8 cellular contexts compared by ENCODE assay signal in genomic region chr2:195656131-195656858, GRCh38. TPM values are rescaled to one million over a fixed set of nuclear protein-coding genes. Genes with fewer than 3 reads are reported as not detected.
DNase-seq lines count a peak whose midpoint lies in the region; ATAC-seq and TF ChIP-seq lines count a peak whose summit lies in the region.

No MANE protein-coding gene starts in this region.

- ATAC-seq in GM21515 (IDR thresholded peaks at IDR 0.05; ENCODE audit: unreplicated experiment), result no peak

- CTCF ChIA-PET in PC-9 (lab: Charles Lee), result interaction anchor here (0.7 to 1.3 kb wide), 6 partner anchors 44 to 122 kb away, joined by 3 to 12 read pairs (median 7); no protein-coding TSS in a partner anchor

- H3K79me2 ChIP-seq in PC-9 (ENCODE audit: low read depth) (peaks cover 32% of the 10 kb centered on the region), parathyroid adenoma (no peaks in the 10 kb centered on the region)

- peak overlapping the region; percentile 77 for H2AFZ ChIP-seq in PC-9
- peak overlapping the region; percentile 71 for H2AFZ ChIP-seq in parathyroid adenoma

- TSS peak; percentile 75 for BruUV-seq in PC-9 (replicated peaks; lab: Mats Ljungman, UMichigan)

- peaks cover 9% of the 10 kb centered on the region; the same call in 1 of the 2 replicates for H3F3A ChIP-seq in PC-9 (ENCODE audit: insufficient read depth, low read depth)

- DNase-seq in DMS53 (lab: John Stamatoyannopoulos, UW), result peak; percentile 50
- DNase-seq in DMS53 treated with DMSO at 0.1 percent for 48 hours (lab: John Stamatoyannopoulos, UW; ENCODE audit: unreplicated experiment), result no peak
- no peak for DNase-seq in PC-9
- DNase-seq in epithelial cell of esophagus (ENCODE audit: low read depth), result peak; percentile 90
- no peak for DNase-seq in globus pallidus (ENCODE audit: low spot score)
- DNase-seq in hippocampal formation (lab: John Stamatoyannopoulos, UW), result no peak

- TF ChIP-seq CTCF in PC-9 (conservative IDR thresholded peaks at IDR 0.05), result no peak
- TF ChIP-seq CTCF in epithelial cell of esophagus (IDR thresholded peaks at IDR 0.05; ENCODE audit: insufficient read depth, low read depth, low read length, missing control alignments), result no peak
- TF ChIP-seq CTCF in parathyroid adenoma (IDR thresholded peaks at IDR 0.05), result no peak

- peak overlapping the region; percentile 55 for H3K4me3 ChIP-seq in PC-9
- H3K4me3 ChIP-seq in epithelial cell of esophagus (ENCODE audit: low read length), result peak overlapping the region; percentile 37
- H3K4me3 ChIP-seq in parathyroid adenoma (ENCODE audit: low read depth, low read length), result peak overlapping the region; percentile 90

- POLR2A ChIA-PET in PC-9 (lab: Charles Lee; ENCODE audit: unreplicated experiment), result interaction anchor here (0.6 to 1.4 kb wide), 7 partner anchors 9 to 231 kb away, joined by 3 to 21 read pairs (median 4); no protein-coding TSS in a partner anchor

- H3K4me1 ChIP-seq in PC-9 (replicated peaks; ENCODE audit: insufficient read depth) (peaks cover 13% of the 10 kb centered on the region), parathyroid adenoma (no peaks in the 10 kb centered on the region)

- H4K20me1 ChIP-seq in PC-9 (ENCODE audit: insufficient read depth), result peaks cover 4% of the 10 kb centered on the region

- H3K9ac ChIP-seq in parathyroid adenoma, result no peak overlapping the region

- H3K27me3 ChIP-seq in PC-9 (ENCODE audit: insufficient read depth, low read depth), result no peaks in the 10 kb centered on the region
- H3K27me3 ChIP-seq in parathyroid adenoma (ENCODE audit: control insufficient read depth, insufficient read depth, low read length), result no peaks in the 10 kb centered on the region

- H3K9me2 ChIP-seq in PC-9 (ENCODE audit: insufficient read depth), result no peaks in the 10 kb centered on the region

- H3K4me2 ChIP-seq in PC-9 (peak overlapping the region; percentile 67), parathyroid adenoma (ENCODE audit: low read length) (peak overlapping the region; percentile 70)

- H3K27ac ChIP-seq in PC-9, result no peak overlapping the region
- peak overlapping the region; percentile 88 for H3K27ac ChIP-seq in parathyroid adenoma

- H3K36me3 ChIP-seq in PC-9 (ENCODE audit: low read depth) (no peaks in the 10 kb centered on the region), parathyroid adenoma (ENCODE audit: control insufficient read depth, insufficient read depth, low read length) (no peaks in the 10 kb centered on the region)

- H3K9me3 ChIP-seq in PC-9 (ENCODE audit: insufficient read depth, low read depth), result no peaks in the 10 kb centered on the region
- no peaks in the 10 kb centered on the region for H3K9me3 ChIP-seq in parathyroid adenoma (ENCODE audit: control insufficient read depth, low read length)

- intact Hi-C loops in PC-9 (cut with micrococcal nuclease; ENCODE audit: unreplicated experiment), result loop anchor here (2.0 to 10.0 kb wide), 4 partner anchors 79 to 241 kb away; no protein-coding TSS in a partner anchor

RNA-seq across cellular contexts. Expression of gene SLC39A10, which starts 0.7 kb away (rescaled TPM):
- 27.7 and 43.7 TPM in 2 replicates for total RNA-seq in PC-9 (2021)

Comparison
In these comparisons a context has a peak if more than half of its experiments do, and no peak if none do; other contexts are left out.
1. DNase-seq: peak in DMS53 (single experiment) and epithelial cell of esophagus (single experiment); none in DMS53 treated with DMSO at 0.1 percent for 48 hours (single experiment), PC-9 (0 of 2), globus pallidus (single experiment) and hippocampal formation (0 of 2).
2. H3K4me3 ChIP-seq: peak in every context shown above with its lines; median percentile 90 in parathyroid adenoma; 55 in PC-9; 37 in epithelial cell of esophagus.